ENCODE assay signal across 17 cellular contexts in genomic region chr12:25590021-25590721, GRCh38. TPM values are rescaled to one million over a fixed set of nuclear protein-coding genes. Genes with fewer than 3 reads are reported as not detected.
DNase-seq lines count a peak whose midpoint lies in the region; ATAC-seq and TF ChIP-seq lines count a peak whose summit lies in the region.
"Had no signal": no experiment of that assay in that cellular context is flagged by ENCODE, and none has a peak within 500 bp of the region (broad histone marks: within the 10 kb centered on the region; RNA-seq: fewer than 3 reads in every experiment).

No MANE protein-coding gene starts in this region.

- peaks cover 13% of the 10 kb centered on the region for H3K4me1 ChIP-seq in osteoblast (ENCODE audit: insufficient read depth, low read length)
- H3K4me1 ChIP-seq in upper lobe of right lung: no peaks in the 10 kb centered on the region
- H3K4me1 ChIP-seq in ovary (ENCODE audit: insufficient read depth): no peaks in the 10 kb centered on the region
- H3K4me1 ChIP-seq: upper lobe of left lung had no signal

- H2AFZ ChIP-seq in osteoblast (ENCODE audit: low read length): peak overlapping the region; percentile 27

- peak; percentile 4 to 21 for DNase-seq in stimulated activated CD4-positive, alpha-beta T cell treated with anti-CD3 and anti-CD28 coated beads, Interleukin-12 subunit alpha, Interleukin-12 subunit beta, amount 100 ng/mL, for 24 hours (ENCODE audit: low read depth in 2 of 2)
- DNase-seq in stimulated activated CD4-positive, alpha-beta T cell treated with anti-CD3 and anti-CD28 coated beads, Interleukin-12 subunit alpha, Interleukin-12 subunit beta, amount 100 ng/mL, for 4 hours: no peak
- peak; percentile 32 for DNase-seq in activated T-cell treated with anti-CD3 and anti-CD28 coated beads for 48 hours (ENCODE audit: low read depth)
- DNase-seq in osteoblast (ENCODE audit: insufficient read length, low spot score, missing footprints): no peak
- no peak for DNase-seq in upper lobe of right lung
- DNase-seq in ovary: no peak
- DNase-seq in iPS-NIHi7 (ENCODE audit: extremely low spot score): no peak
- DNase-seq in NOMO-1 (lab: John Stamatoyannopoulos, UW; ENCODE audit: unreplicated experiment in 2 of 2): no peak
- DNase-seq: DMS79 treated with DMSO at 0.1 percent for 48 hours, left colon, NCI-H1092, NCI-H510A treated with DMSO at 0.1 percent for 48 hours, upper lobe of left lung, WERI-Rb-1 had no signal

- intact Hi-C loops in upper lobe of right lung (cut with DNase I) (no loop called here), ovary (cut with DNase I) (no loop called here)

- H3K27ac ChIP-seq in osteoblast (ENCODE audit: low read depth, low read length) (no peak overlapping the region), upper lobe of right lung (no peak overlapping the region), ovary (no peak overlapping the region)
- H3K27ac ChIP-seq: HL-60, upper lobe of left lung, WERI-Rb-1 had no signal

- H3K4me2 ChIP-seq in osteoblast (ENCODE audit: insufficient read depth, low read length): peak overlapping the region; percentile 4
- H3K4me2 ChIP-seq: smooth muscle cell had no signal

- H3K79me2 ChIP-seq in osteoblast (ENCODE audit: insufficient read depth, low read length): no peaks in the 10 kb centered on the region

- H3K36me3 ChIP-seq in osteoblast (ENCODE audit: insufficient read depth, low read length): no peaks in the 10 kb centered on the region
- no peaks in the 10 kb centered on the region for H3K36me3 ChIP-seq in upper lobe of right lung
- no peaks in the 10 kb centered on the region for H3K36me3 ChIP-seq in ovary
- H3K36me3 ChIP-seq: upper lobe of left lung, WERI-Rb-1 had no signal

- no peaks in the 10 kb centered on the region for H3K27me3 ChIP-seq in osteoblast (ENCODE audit: insufficient read depth, low read length)
- H3K27me3 ChIP-seq in upper lobe of right lung: no peaks in the 10 kb centered on the region
- H3K27me3 ChIP-seq in ovary: no peaks in the 10 kb centered on the region
- H3K27me3 ChIP-seq: upper lobe of left lung had no signal

- H3K4me3 ChIP-seq in osteoblast (ENCODE audit: insufficient read depth, low read length): no peak overlapping the region
- no peak overlapping the region for H3K4me3 ChIP-seq in upper lobe of right lung
- H3K4me3 ChIP-seq in ovary: no peak overlapping the region
- H3K4me3 ChIP-seq: smooth muscle cell, upper lobe of left lung had no signal

- TF ChIP-seq CTCF in osteoblast (IDR thresholded peaks at IDR 0.05; ENCODE audit: extremely low read depth, low read depth, low read length): no peak
- no peak for TF ChIP-seq CTCF in upper lobe of right lung (IDR thresholded peaks at IDR 0.05)
- no peak for TF ChIP-seq CTCF in ovary (IDR thresholded peaks at IDR 0.05)

- TF ChIP-seq POLR2A in ovary (IDR thresholded peaks at IDR 0.05): no peak

- H3K9me3 ChIP-seq in osteoblast (ENCODE audit: low read depth, low read length) (no peaks in the 10 kb centered on the region), upper lobe of right lung (no peaks in the 10 kb centered on the region), ovary (no peaks in the 10 kb centered on the region)

- 80 to 88% (median 85%) methylated on average over 5 of the region's 5 CpGs for WGBS in ovary, 3 donors

- TF ChIP-seq EP300 in ovary (IDR thresholded peaks at IDR 0.05): no peak

- H4K20me1 ChIP-seq in osteoblast (ENCODE audit: insufficient read depth, low read length): no peaks in the 10 kb centered on the region

- ATAC-seq in upper lobe of right lung: peak; percentile 12
- ATAC-seq: left colon had no signal

RNA-seq across cellular contexts. Expression of gene LMNTD1, which starts 37.1 kb away (rescaled TPM):
- total RNA-seq in osteoblast (not detected in 2 replicates), upper lobe of right lung (not detected), ovary (10 to 100 TPM in 1 of 7 donors, under 1 TPM in 3, not detected in 3; 0.27 to 23.4 (median 0.46) TPM)
- polyA plus RNA-seq in ovary: not detected
- total RNA-seq: glomerular endothelial cell, left colon, smooth muscle cell had no signal
- polyA plus RNA-seq: smooth muscle cell had no signal

Comparison
In these comparisons a context has a peak if more than half of its experiments do, and no peak if none do; other contexts are left out.
1. DNase-seq: peak in stimulated activated CD4-positive, alpha-beta T cell treated with anti-CD3 and anti-CD28 coated beads, Interleukin-12 subunit alpha, Interleukin-12 subunit beta, amount 100 ng/mL, for 24 hours (2 of 2) and activated T-cell treated with anti-CD3 and anti-CD28 coated beads for 48 hours (single experiment); none in stimulated activated CD4-positive, alpha-beta T cell treated with anti-CD3 and anti-CD28 coated beads, Interleukin-12 subunit alpha, Interleukin-12 subunit beta, amount 100 ng/mL, for 4 hours (single experiment), osteoblast (single experiment), upper lobe of right lung (single experiment), ovary (0 of 5), iPS-NIHi7 (single experiment) and NOMO-1 (0 of 2).